In the genomic region with DNA sequence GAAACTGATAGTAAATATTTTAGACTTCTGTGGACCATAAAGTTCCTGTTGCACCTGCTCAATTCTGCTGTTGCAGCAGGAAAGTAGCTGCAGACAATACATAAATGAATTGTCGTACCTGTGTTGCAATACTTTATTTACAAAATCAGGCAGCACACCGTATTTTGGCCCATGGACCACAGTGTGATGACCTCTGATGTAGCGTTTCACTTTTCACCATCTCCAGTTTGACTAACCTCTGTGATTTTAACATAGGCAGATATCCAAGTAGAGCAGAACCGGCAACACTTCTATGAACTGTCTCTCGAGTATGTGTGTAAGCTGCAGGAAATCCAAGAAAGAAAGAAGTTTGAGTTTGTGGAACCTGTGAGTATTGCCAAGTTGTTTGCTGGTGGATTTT, we compare ENCODE assay signal across 22 cellular contexts.
DNase-seq lines count a peak whose midpoint lies in the region; ATAC-seq and TF ChIP-seq lines count a peak whose summit lies in the region.
"Had no signal": no experiment of that assay in that cellular context is flagged by ENCODE, and none has a peak within 500 bp of the region (broad histone marks: within the 10 kb centered on the region; RNA-seq: fewer than 3 reads in every experiment).

No MANE protein-coding gene starts in this region.

- POLR2A ChIA-PET in HEK293T (lab: Yijun Ruan, JAX), result no interaction called here

- ATAC-seq in right cardiac atrium, result no peak
- ATAC-seq in Right ventricle myocardium inferior, result no peak
- ATAC-seq in gastroesophageal sphincter, result peak; percentile 56
- no peak for ATAC-seq in HG03457 (IDR thresholded peaks at IDR 0.05; ENCODE audit: unreplicated experiment)
- no peak for ATAC-seq in GM18517 (IDR thresholded peaks at IDR 0.05; ENCODE audit: unreplicated experiment)
- ATAC-seq in SK-N-SH treated with all-trans-retinoic acid at 6 μM for 48 hours, result no peak
- ATAC-seq: left lung; stimulated activated effector memory CD8-positive, alpha-beta T cell treated with anti-CD3 and anti-CD28 coated beads, Interleukin-12 subunit alpha, Interleukin-12 subunit beta, amount 100 ng/mL, for 72 hours had no signal

- H3K27ac ChIP-seq in right cardiac atrium (ENCODE audit: low read length) (peak overlapping the region; percentile 41), gastroesophageal sphincter (peak overlapping the region in 3 of 4 donors; percentile 75 to 79 (median 79)), sigmoid colon (peak overlapping the region; percentile 45 to 81 (median 70))
- H3K27ac ChIP-seq: upper lobe of left lung had no signal

- CTCF ChIA-PET in HEK293T (lab: Yijun Ruan, JAX), result interaction anchor here (1.0 to 3.5 kb wide), 2 partner anchors 133 to 171 kb away, joined by 5 to 28 read pairs; partner anchors contain the start of gene ARHGAP10

- DNase-seq in right cardiac atrium, result no peak
- no peak for DNase-seq in Right ventricle myocardium inferior (ENCODE audit: missing footprints)
- DNase-seq in sigmoid colon, result no peak
- no peak for DNase-seq in HEK293T (ENCODE audit: extremely low spot score)
- DNase-seq: activated CD4-positive, alpha-beta T cell treated with anti-CD3 and anti-CD28 coated beads for 48 hours; activated naive CD4-positive, alpha-beta T cell treated with anti-CD3 and anti-CD28 coated beads, Interleukin-2, amount 50 U/mL, for 16 hours; BE2C; DMS79 treated with DMSO at 0.1 percent for 48 hours; effector CD4-positive, alpha-beta T cell; left lung; NCI-H1048; NCI-H1930; NCI-H226; NCI-H774; nephron progenitor cell; SHP77 treated with DMSO at 0.1 percent for 48 hours had no signal

- intact Hi-C loops in right cardiac atrium (cut with DNase I), result loop anchor here in 1 of 4 donors (10.0 kb wide), 1 partner anchor 130 kb away; the partner anchor contains the start of gene ARHGAP10
- intact Hi-C loops in Right ventricle myocardium inferior (cut with DNase I), result loop anchor here (10.0 kb wide), 1 partner anchor 50 kb away; no protein-coding TSS in a partner anchor
- intact Hi-C loops in sigmoid colon (cut with DNase I), result no loop called here

- peaks cover 3% of the 10 kb centered on the region for H3K4me1 ChIP-seq in right cardiac atrium (ENCODE audit: control insufficient read depth, insufficient read depth, low read length)
- peaks cover 29 to 78% (median 36%) of the 10 kb centered on the region in 3 donors for H3K4me1 ChIP-seq in gastroesophageal sphincter
- H3K4me1 ChIP-seq in sigmoid colon, result peaks cover 0 to 72% (median 58%) of the 10 kb centered on the region in 4 donors
- H3K4me1 ChIP-seq: left lung had no signal

- WGBS in right cardiac atrium, result 60% methylated on average over 5 of the region's 5 CpGs
- WGBS in gastroesophageal sphincter (ENCODE audit: low coverage in 1 of 2), 2 donors, result 30 to 39% methylated on average over 4 to 5 of the region's 5 CpGs
- WGBS in sigmoid colon, 2 donors, result 39 to 67% methylated on average over 5 of the region's 5 CpGs

- H3K4me3 ChIP-seq in right cardiac atrium (ENCODE audit: low read length), result no peak overlapping the region
- H3K4me3 ChIP-seq in gastroesophageal sphincter, result no peak overlapping the region
- H3K4me3 ChIP-seq in sigmoid colon, result no peak overlapping the region
- H3K4me3 ChIP-seq: left lung, upper lobe of left lung had no signal

- TF ChIP-seq CTCF in gastroesophageal sphincter (IDR thresholded peaks at IDR 0.05) (no peak), sigmoid colon (IDR thresholded peaks at IDR 0.05) (no peak)

- H3K9me3 ChIP-seq in right cardiac atrium (ENCODE audit: control insufficient read depth, low read length) (no peaks in the 10 kb centered on the region), gastroesophageal sphincter (no peaks in the 10 kb centered on the region), sigmoid colon (no peaks in the 10 kb centered on the region)
- H3K9me3 ChIP-seq: BE2C, left lung, upper lobe of left lung had no signal

- H3K36me3 ChIP-seq in gastroesophageal sphincter, result peaks cover 0 to 52% of the 10 kb centered on the region in 2 donors
- peaks cover 0 to 21% (median 0%) of the 10 kb centered on the region in 4 donors for H3K36me3 ChIP-seq in sigmoid colon
- H3K36me3 ChIP-seq: left lung had no signal

- TF ChIP-seq EP300 in gastroesophageal sphincter (IDR thresholded peaks at IDR 0.05) (no peak), sigmoid colon (IDR thresholded peaks at IDR 0.05) (no peak)

- TF ChIP-seq POLR2A in gastroesophageal sphincter (IDR thresholded peaks at IDR 0.05) (no peak), sigmoid colon (IDR thresholded peaks at IDR 0.05) (no peak)

- H3K27me3 ChIP-seq in right cardiac atrium (ENCODE audit: control insufficient read depth, insufficient read depth), result no peaks in the 10 kb centered on the region
- H3K27me3 ChIP-seq in gastroesophageal sphincter, result no peaks in the 10 kb centered on the region
- no peaks in the 10 kb centered on the region for H3K27me3 ChIP-seq in sigmoid colon
- H3K27me3 ChIP-seq: BE2C, left lung, upper lobe of left lung had no signal

TF ChIP-seq in HEK293T, 16 proteins besides CTCF, POLR2A, EP300 and RAD21:
- no peak for TF ChIP-seq ZNF384 (IDR thresholded peaks at IDR 0.05)
- no peak for TF ChIP-seq FOXM1 (IDR thresholded peaks at IDR 0.05; ENCODE audit: borderline replicate concordance)
- no peak for TF ChIP-seq BHLHE40 (IDR thresholded peaks at IDR 0.05; ENCODE audit: borderline replicate concordance)
- no peak for TF ChIP-seq NFRKB (IDR thresholded peaks at IDR 0.05)
- no peak for TF ChIP-seq SUZ12 (IDR thresholded peaks at IDR 0.05)
- TF ChIP-seq FOXA1 (IDR thresholded peaks at IDR 0.05), result no peak
- TF ChIP-seq ELF4 (IDR thresholded peaks at IDR 0.05), result no peak
- TF ChIP-seq HDGF (IDR thresholded peaks at IDR 0.05; ENCODE audit: borderline replicate concordance), result no peak
- no peak for TF ChIP-seq CTBP1 (IDR thresholded peaks at IDR 0.05; ENCODE audit: borderline replicate concordance)

TF ChIP-seq in SK-N-SH treated with all-trans-retinoic acid at 6 μM for 48 hours, 23 proteins besides CTCF, POLR2A, EP300 and RAD21:
- TF ChIP-seq ISL1 (CRISPR knock-in tag; IDR thresholded peaks at IDR 0.05) (no peak), ZNF70 (CRISPR knock-in tag; IDR thresholded peaks at IDR 0.05) (no peak), ZFP3 (CRISPR knock-in tag; IDR thresholded peaks at IDR 0.05) (no peak), BACH2 (CRISPR knock-in tag; IDR thresholded peaks at IDR 0.05; ENCODE audit: borderline replicate concordance) (no peak)
- TF ChIP-seq, protein P1, sequence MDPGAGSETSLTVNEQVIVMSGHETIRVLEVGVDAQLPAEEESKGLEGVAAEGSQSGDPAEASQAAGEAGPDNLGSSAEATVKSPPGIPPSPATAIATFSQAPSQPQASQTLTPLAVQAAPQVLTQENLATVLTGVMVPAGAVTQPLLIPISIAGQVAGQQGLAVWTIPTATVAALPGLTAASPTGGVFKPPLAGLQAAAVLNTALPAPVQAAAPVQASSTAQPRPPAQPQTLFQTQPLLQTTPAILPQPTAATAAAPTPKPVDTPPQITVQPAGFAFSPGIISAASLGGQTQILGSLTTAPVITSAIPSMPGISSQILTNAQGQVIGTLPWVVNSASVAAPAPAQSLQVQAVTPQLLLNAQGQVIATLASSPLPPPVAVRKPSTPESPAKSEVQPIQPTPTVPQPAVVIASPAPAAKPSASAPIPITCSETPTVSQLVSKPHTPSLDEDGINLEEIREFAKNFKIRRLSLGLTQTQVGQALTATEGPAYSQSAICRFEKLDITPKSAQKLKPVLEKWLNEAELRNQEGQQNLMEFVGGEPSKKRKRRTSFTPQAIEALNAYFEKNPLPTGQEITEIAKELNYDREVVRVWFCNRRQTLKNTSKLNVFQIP (CRISPR knock-in tag; IDR thresholded peaks at IDR 0.05; ENCODE audit: borderline replicate concordance, low read depth), result no peak
